ENCODE assay signal across 8 cellular contexts in the genomic region with DNA sequence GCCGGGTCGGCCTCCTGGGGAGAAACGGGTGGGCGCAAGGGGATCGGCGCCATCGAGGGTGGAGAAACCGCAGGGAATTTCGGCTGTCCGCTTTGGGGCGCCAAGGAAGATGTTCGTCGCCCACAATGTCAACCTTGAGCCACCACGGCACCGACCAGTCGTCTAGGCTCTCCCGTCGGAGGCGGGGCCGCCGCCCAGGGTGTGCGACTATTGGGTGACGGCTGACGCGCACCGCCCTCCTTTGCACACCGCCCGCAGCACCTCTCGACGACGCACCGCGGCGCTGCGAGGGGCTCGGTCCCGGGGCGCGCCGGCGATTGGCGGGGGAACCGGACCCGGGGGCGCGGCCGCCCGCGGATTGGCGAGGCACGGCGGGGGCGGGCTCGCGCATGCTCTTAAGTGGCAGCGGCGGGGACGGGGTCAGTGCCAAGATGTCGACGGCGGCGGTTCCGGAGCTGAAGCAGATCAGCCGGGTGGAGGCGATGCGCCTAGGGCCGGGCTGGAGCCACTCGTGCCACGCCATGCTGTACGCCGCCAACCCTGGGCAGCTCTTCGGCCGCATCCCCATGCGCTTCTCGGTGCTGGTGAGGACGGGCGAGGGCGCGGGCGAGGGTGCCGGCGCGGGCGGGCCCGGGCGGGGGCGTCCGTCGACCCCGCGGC. TPM values are rescaled to one million over a fixed set of nuclear protein-coding genes. Genes with fewer than 3 reads are reported as not detected.
DNase-seq lines count a peak whose midpoint lies in the region; ATAC-seq and TF ChIP-seq lines count a peak whose summit lies in the region.

A gene (plus strand): TSS at position 267 of the 660 bp plus-strand sequence. CDS start 165 bp downstream, at position 432.

- H3K27ac Mint-ChIP-seq in CD14-positive monocyte: peak within 1 kb of the TSS; percentile 78 to 91 (median 88)

- H3K36me3 Mint-ChIP-seq in CD14-positive monocyte: peaks cover 19 to 50% of the 10 kb centered on the region in 2 donors

- H3K27me3 Mint-ChIP-seq in CD14-positive monocyte (ENCODE audit: low read depth in 3 of 3): peaks cover 0 to 1% (median 0%) of the 10 kb centered on the region in 3 donors

- H3K4me3 Mint-ChIP-seq in CD14-positive monocyte: peak within 1 kb of the TSS; percentile 80 to 86

- peaks cover 45% of the 10 kb centered on the region for H3K4me1 Mint-ChIP-seq in CD14-positive monocyte

- intact Hi-C loops in CD14-positive monocyte (cut with micrococcal nuclease): loop anchor here (2.0 to 5.0 kb wide), 2 partner anchors 41 to 66 kb away; a partner anchor contains a TSS

- DNase-seq in CD14-positive monocyte (ENCODE audit: low spot score) (peak; percentile 92), NCI-H748 treated with DMSO at 0.1 percent for 48 hours (lab: John Stamatoyannopoulos, UW) (peak; percentile 77), dedifferentiated amniotic fluid mesenchymal stem cell (ENCODE audit: extremely low spot score) (peak; percentile 91), left lobe of liver (ENCODE audit: low spot score) (peak; percentile 98)
- DNase-seq in activated CD4-positive, alpha-beta T cell treated with anti-CD3 and anti-CD28 coated beads, Interleukin-2, amount 50 U/mL, for 24 hours (ENCODE audit: low read depth in 1 of 2, low spot score in 1 of 2): peak; percentile 94 to 95
- DNase-seq in stimulated activated CD4-positive, alpha-beta T cell treated with anti-CD3 and anti-CD28 coated beads, Interleukin-2, amount 100 ng/mL, for 24 hours: peak; percentile 97 to 98

- no peaks in the 10 kb centered on the region for H3K9me3 Mint-ChIP-seq in CD14-positive monocyte

- peak; percentile 95 for ATAC-seq in GM19395 (IDR thresholded peaks at IDR 0.05; ENCODE audit: unreplicated experiment)
- peak; percentile 89 for ATAC-seq in HG03558 (IDR thresholded peaks at IDR 0.05; ENCODE audit: extremely low read depth, unreplicated experiment)
- peak; percentile 78 for ATAC-seq in left lobe of liver

- TF ChIP-seq CTCF in CD14-positive monocyte (IDR thresholded peaks at IDR 0.05): peak; percentile 27

RNA-seq across cellular contexts. Expression of the gene that starts here (rescaled TPM):
- 10 to 100 TPM; 41.1 to 62.7 TPM for polyA plus RNA-seq in CD14-positive monocyte
- total RNA-seq in left lobe of liver: 40.4 TPM

Comparison
In these comparisons a context has a peak if more than half of its experiments do, and no peak if none do; other contexts are left out.
1. Peak in every context shown above with its lines: DNase-seq and ATAC-seq.